Comparison of ENCODE assay signal across 8 cellular contexts in the genomic region with DNA sequence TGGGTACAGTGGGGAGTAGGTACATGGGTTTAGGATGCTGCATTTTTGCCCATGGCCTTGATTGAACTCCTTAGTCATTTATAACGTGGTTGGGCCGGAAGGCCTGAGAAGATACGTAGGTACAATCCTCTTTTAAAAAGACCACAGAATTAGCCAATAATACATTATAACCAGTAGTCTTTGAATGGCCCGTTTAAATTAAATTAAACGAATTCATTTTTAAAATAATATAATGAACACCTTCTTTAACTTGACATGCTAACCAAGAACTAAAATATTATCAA. TPM values are rescaled to one million over a fixed set of nuclear protein-coding genes. Genes with fewer than 3 reads are reported as not detected.
DNase-seq lines count a peak whose midpoint lies in the region; ATAC-seq, FAIRE-seq and TF ChIP-seq lines count a peak whose summit lies in the region.

No MANE protein-coding gene starts in this region.

- H3K36me3 ChIP-seq in OCI-LY3 (replicated peaks; ENCODE audit: low read depth, low read length) (peaks cover 12% of the 10 kb centered on the region), endothelial cell of umbilical vein (ENCODE audit: control insufficient read depth in 2 of 2, extremely low read depth in 1 of 2, insufficient read depth in 2 of 2, low read length in 2 of 2) (peaks cover 0 to 4% of the 10 kb centered on the region in 2 experiments), neural progenitor cell (no peaks in the 10 kb centered on the region)

- TF ChIP-seq POLR2A in endothelial cell of umbilical vein (IDR thresholded peaks at IDR 0.05; ENCODE audit: low read depth, low read length), result no peak

- peaks cover 4% of the 10 kb centered on the region for H3F3A ChIP-seq in neural progenitor cell (ENCODE audit: low read depth)

- DNase-seq in endothelial cell of umbilical vein (ENCODE audit: low read depth, low spot score) (no peak), neural progenitor cell (ENCODE audit: low spot score) (no peak), medulla oblongata (ENCODE audit: extremely low spot score) (no peak), DMS153 (lab: John Stamatoyannopoulos, UW) (no peak), occipital lobe (lab: John Stamatoyannopoulos, UW) (no peak)

- peak overlapping the region; percentile 94 for H3K4me3 Mint-ChIP-seq in neural progenitor cell

- POLR2A ChIA-PET in endothelial cell of umbilical vein (lab: Charles Lee), result no interaction called here

- BruUV-seq in endothelial cell of umbilical vein (replicated peaks; lab: Mats Ljungman, UMichigan), result TSS peak; percentile 90

- peak overlapping the region; percentile 60 for H3K27ac ChIP-seq in OCI-LY3 (ENCODE audit: low read length)
- H3K27ac ChIP-seq in endothelial cell of umbilical vein (ENCODE audit: insufficient read depth, low read depth, low read length), result peak overlapping the region; percentile 86
- no peak overlapping the region for H3K27ac ChIP-seq in neural progenitor cell

- H3K4me1 ChIP-seq in OCI-LY3 (ENCODE audit: low read length), result peaks cover 19% of the 10 kb centered on the region
- H3K4me1 ChIP-seq in endothelial cell of umbilical vein (ENCODE audit: control insufficient read depth, extremely low read depth, insufficient read depth, low read length), result peaks cover 7% of the 10 kb centered on the region
- peaks cover 7% of the 10 kb centered on the region for H3K4me1 ChIP-seq in neural progenitor cell

- CTCF ChIA-PET in endothelial cell of umbilical vein (lab: Charles Lee), result no interaction called here

- H3K27ac Mint-ChIP-seq in neural progenitor cell, result peak overlapping the region; percentile 99

- H4K20me1 ChIP-seq in OCI-LY3 (ENCODE audit: insufficient read depth, low read length) (peaks cover 28% of the 10 kb centered on the region), endothelial cell of umbilical vein (replicated peaks; ENCODE audit: control insufficient read depth, extremely low read depth, insufficient read depth, low read length) (peaks cover 3% of the 10 kb centered on the region), neural progenitor cell (ENCODE audit: low read depth) (peaks cover 32% of the 10 kb centered on the region)

- dilution Hi-C loops in endothelial cell of umbilical vein (cut with MboI; ENCODE audit: extremely low pct_ligation_motif_present, low sequenced_read_pairs), result no loop called here

- peaks cover 16% of the 10 kb centered on the region for H3K9me3 Mint-ChIP-seq in neural progenitor cell

- H3K9ac ChIP-seq in OCI-LY3 (ENCODE audit: low read length) (peak overlapping the region; percentile 92), endothelial cell of umbilical vein (replicated peaks; ENCODE audit: extremely low read depth, insufficient read depth, low read length) (peak overlapping the region; percentile 84), neural progenitor cell (no peak overlapping the region)

- H3K4me2 ChIP-seq in OCI-LY3 (ENCODE audit: low read length) (peak overlapping the region; percentile 96), endothelial cell of umbilical vein (ENCODE audit: insufficient read depth, low read length) (peak overlapping the region; percentile 91), neural progenitor cell (peak overlapping the region; percentile 96)

- peaks cover 16% of the 10 kb centered on the region for H3K4me1 Mint-ChIP-seq in neural progenitor cell

- H3K9me1 ChIP-seq in endothelial cell of umbilical vein (replicated peaks; ENCODE audit: control insufficient read depth, extremely low read depth, insufficient read depth, low read length), result no peaks in the 10 kb centered on the region

- H3K27me3 ChIP-seq in OCI-LY3 (ENCODE audit: low read depth, low read length) (no peaks in the 10 kb centered on the region; the same call in 1 of the 2 replicates), endothelial cell of umbilical vein (ENCODE audit: control insufficient read depth in 2 of 2, insufficient read depth in 2 of 2, low read length in 2 of 2) (peaks cover 3 to 13% of the 10 kb centered on the region in 2 experiments), neural progenitor cell (peaks cover 9% of the 10 kb centered on the region)

- H3K79me2 ChIP-seq in OCI-LY3 (ENCODE audit: low read length), result peaks cover 50% of the 10 kb centered on the region
- peaks cover 45% of the 10 kb centered on the region for H3K79me2 ChIP-seq in endothelial cell of umbilical vein (ENCODE audit: control insufficient read depth, insufficient read depth, low read length)
- peaks cover 47% of the 10 kb centered on the region for H3K79me2 ChIP-seq in neural progenitor cell (ENCODE audit: low read depth)

- H2AFZ ChIP-seq in OCI-LY3 (ENCODE audit: low read depth, low read length) (peak overlapping the region; percentile 97), endothelial cell of umbilical vein (ENCODE audit: low read depth, low read length) (peak overlapping the region; percentile 94), neural progenitor cell (replicated peaks) (peak overlapping the region; percentile 90)

- H3K27me3 Mint-ChIP-seq in neural progenitor cell (ENCODE audit: insufficient read depth, low read depth), result peaks cover 4% of the 10 kb centered on the region

- H3K4me3 ChIP-seq in OCI-LY3 (ENCODE audit: low read length), result peak overlapping the region; percentile 89
- H3K4me3 ChIP-seq in endothelial cell of umbilical vein (replicated peaks in 1 of 3; ENCODE audit: insufficient read depth in 1 of 3, low read depth in 1 of 3, low read length in 3 of 3), result peak overlapping the region in 2 of 3 experiments; percentile 73 to 99
- H3K4me3 ChIP-seq in neural progenitor cell, result peak overlapping the region; percentile 88

- intact Hi-C loops in endothelial cell of umbilical vein (cut with micrococcal nuclease), result loop anchor here (1.0 to 2.0 kb wide), 2 partner anchors 19 to 102 kb away; a partner anchor contains a TSS

- TF ChIP-seq CTCF in OCI-LY3 (IDR thresholded peaks at IDR 0.05; ENCODE audit: low read depth, low read length), result no peak
- TF ChIP-seq CTCF in endothelial cell of umbilical vein (IDR thresholded peaks at IDR 0.05; ENCODE audit: extremely low read depth in 1 of 2, insufficient read depth in 1 of 2, low read depth in 1 of 2, low read length in 2 of 2), result no peak
- no peak for TF ChIP-seq CTCF in neural progenitor cell (IDR thresholded peaks at IDR 0.05)

- H3K9me3 ChIP-seq in OCI-LY3 (ENCODE audit: insufficient read depth, low read length), result no peaks in the 10 kb centered on the region
- no peaks in the 10 kb centered on the region for H3K9me3 ChIP-seq in endothelial cell of umbilical vein (replicated peaks; ENCODE audit: control insufficient read depth, insufficient read depth, low read length)
- H3K9me3 ChIP-seq in neural progenitor cell (ENCODE audit: low read depth), result peaks cover 10% of the 10 kb centered on the region

- peaks cover 6% of the 10 kb centered on the region for H3K36me3 Mint-ChIP-seq in neural progenitor cell

- peak; percentile 12 for ATAC-seq in GM19438 (IDR thresholded peaks at IDR 0.05; ENCODE audit: low read depth, unreplicated experiment)
- no peak for ATAC-seq in GM18873 (IDR thresholded peaks at IDR 0.05; ENCODE audit: low FRiP score, unreplicated experiment)

- FAIRE-seq in endothelial cell of umbilical vein (lab: Jason Lieb, UNC), result no peak

TF ChIP-seq in endothelial cell of umbilical vein, 7 proteins besides CTCF, POLR2A, EP300 and RAD21:
- TF ChIP-seq MYC (IDR thresholded peaks at IDR 0.05; ENCODE audit: low read depth, low read length) (no peak), POLR2AphosphoS5 (IDR thresholded peaks at IDR 0.05; ENCODE audit: insufficient read depth, low read depth, low read length) (no peak), GATA2 (IDR thresholded peaks at IDR 0.05; ENCODE audit: insufficient read depth, insufficient read length, low read depth, low read length) (no peak), FOS (IDR thresholded peaks at IDR 0.05; ENCODE audit: borderline replicate concordance, insufficient read depth, low read length) (no peak), JUN (IDR thresholded peaks at IDR 0.05; ENCODE audit: borderline replicate concordance, insufficient read depth, insufficient read length, low read depth) (no peak), EZH2 (IDR thresholded peaks at IDR 0.05; ENCODE audit: borderline replicate concordance, low read depth, low read length, severe bottlenecking) (no peak)
- TF ChIP-seq, protein P1, sequence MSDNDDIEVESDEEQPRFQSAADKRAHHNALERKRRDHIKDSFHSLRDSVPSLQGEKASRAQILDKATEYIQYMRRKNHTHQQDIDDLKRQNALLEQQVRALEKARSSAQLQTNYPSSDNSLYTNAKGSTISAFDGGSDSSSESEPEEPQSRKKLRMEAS (IDR thresholded peaks at IDR 0.05; ENCODE audit: insufficient read depth, insufficient read length), result no peak

RNA-seq across cellular contexts. Expression of a gene that starts 20.1 kb away (rescaled TPM):
- 128 and 141 TPM in 2 replicates for total RNA-seq in endothelial cell of umbilical vein
- polyA plus RNA-seq in endothelial cell of umbilical vein, result 79.6 and 88.2 TPM in 2 replicates
- polyA plus RNA-seq in endothelial cell of umbilical vein (2011; cell fraction: cytosol; rRNA removed), result 73.5 and 79.4 TPM in 2 replicates
- polyA plus RNA-seq in endothelial cell of umbilical vein (2011; cell fraction: nucleus; rRNA removed), result 189 and 196 TPM in 2 replicates
- 69.3 and 83.6 TPM in 2 replicates for polyA plus RNA-seq in endothelial cell of umbilical vein (2012)
- 324 and 334 TPM in 2 replicates for polyA minus RNA-seq in endothelial cell of umbilical vein
- 110 TPM for polyA minus RNA-seq in endothelial cell of umbilical vein (2011; cell fraction: cytosol; rRNA and poly(A)+ RNA removed)
- 112 and 150 TPM in 2 replicates for polyA minus RNA-seq in endothelial cell of umbilical vein (2011; cell fraction: nucleus; rRNA and poly(A)+ RNA removed)
- 128 and 139 TPM in 2 replicates for total RNA-seq in neural progenitor cell (ENCODE audit: low replicate concordance)
- total RNA-seq in occipital lobe, result 59.1 TPM
